8 cellular contexts compared by ENCODE assay signal in the genomic region with DNA sequence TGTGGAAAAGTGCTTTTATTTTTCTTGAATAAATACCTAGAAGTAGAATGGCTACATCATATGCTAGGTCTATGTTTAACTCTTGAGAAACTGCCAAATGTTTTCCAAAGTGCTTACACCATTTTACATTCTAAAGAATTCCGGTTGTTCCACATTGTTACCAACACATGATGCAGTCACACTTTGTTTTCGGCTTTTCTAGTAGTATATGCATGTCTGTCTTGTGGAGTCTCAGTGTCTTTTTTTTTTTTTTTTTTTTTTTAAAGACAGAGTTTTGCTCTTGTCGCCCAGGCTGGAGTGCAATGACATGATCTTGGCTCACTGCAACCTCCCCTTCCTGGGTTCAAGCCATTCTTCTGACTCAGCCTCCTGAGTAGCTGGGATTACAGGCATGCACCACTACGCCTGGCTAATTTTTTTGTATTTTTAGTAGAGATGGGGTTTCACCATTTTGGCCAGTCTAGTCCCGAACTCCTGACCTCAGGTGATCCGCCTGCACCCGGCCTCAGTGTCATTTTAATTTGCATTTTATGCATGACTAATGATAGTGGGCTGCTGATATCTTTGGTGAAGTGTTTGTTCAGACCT. TPM values are rescaled to one million over a fixed set of nuclear protein-coding genes. Genes with fewer than 3 reads are reported as not detected.
A peak's percentile ranks its signal among the peaks of the same experiment; 100 is the strongest.
DNase-seq lines count a peak whose midpoint lies in the region; ATAC-seq, FAIRE-seq and TF ChIP-seq lines count a peak whose summit lies in the region.
"Not testable (repeated sequence)": the region's sequence is repeated elsewhere in the genome, so short reads cannot be mapped to it uniquely, and the experiment has no call there.

No MANE protein-coding gene starts in this region.

- H3K4me3 ChIP-seq in choroid plexus epithelial cell (ENCODE audit: low read depth, low read length); left lung; smooth muscle cell: not testable (repeated sequence)

- peaks cover 100% of the 10 kb centered on the region for H4K20me1 ChIP-seq in smooth muscle cell (ENCODE audit: low read depth)

- not testable (repeated sequence) for TF ChIP-seq POLR2A in H54 (IDR thresholded peaks at IDR 0.05; ENCODE audit: low read depth, low read length)

- H3K9me3 Mint-ChIP-seq in activated naive CD4-positive, alpha-beta T cell treated with anti-CD3 and anti-CD28 coated beads for 36 hours, result not testable (repeated sequence)

- H3K27ac Mint-ChIP-seq in activated naive CD4-positive, alpha-beta T cell treated with anti-CD3 and anti-CD28 coated beads for 36 hours, result peak overlapping the region; percentile 8

- H3K79me2 ChIP-seq in smooth muscle cell (ENCODE audit: low read depth), result peaks cover 100% of the 10 kb centered on the region

- FAIRE-seq in H54 (lab: Jason Lieb, UNC), result peak; percentile 58

- CTCF ChIA-PET in activated naive CD4-positive, alpha-beta T cell treated with anti-CD3 and anti-CD28 coated beads for 36 hours (lab: Charles Lee), result not testable (repeated sequence)

- H3K27me3 Mint-ChIP-seq in activated naive CD4-positive, alpha-beta T cell treated with anti-CD3 and anti-CD28 coated beads for 36 hours (ENCODE audit: low read depth), result not testable (repeated sequence)

- intact Hi-C loops in activated naive CD4-positive, alpha-beta T cell treated with anti-CD3 and anti-CD28 coated beads for 36 hours (cut with micrococcal nuclease); left lung (cut with DNase I): not testable (repeated sequence)

- peaks cover 0 to 17% of the 10 kb centered on the region in 2 donors for H3K36me3 ChIP-seq in left lung
- not testable (repeated sequence) for H3K36me3 ChIP-seq in smooth muscle cell (ENCODE audit: low read depth)

- H3K27ac ChIP-seq in left lung (peak overlapping the region in 1 of 2 donors; percentile 18), smooth muscle cell (ENCODE audit: low read depth) (peak overlapping the region; percentile 44)

- H3K27me3 ChIP-seq in left lung; smooth muscle cell (ENCODE audit: low read depth): not testable (repeated sequence)

- not testable (repeated sequence) for H3F3A ChIP-seq in smooth muscle cell (ENCODE audit: low read depth)

- H3K4me3 Mint-ChIP-seq in activated naive CD4-positive, alpha-beta T cell treated with anti-CD3 and anti-CD28 coated beads for 36 hours, result not testable (repeated sequence)

- not testable (repeated sequence) for H2AFZ ChIP-seq in smooth muscle cell (ENCODE audit: low read depth)

- H3K4me1 Mint-ChIP-seq in activated naive CD4-positive, alpha-beta T cell treated with anti-CD3 and anti-CD28 coated beads for 36 hours (ENCODE audit: low read depth), result peaks cover 56% of the 10 kb centered on the region

- peak; percentile 10 for DNase-seq in AG08395 (ENCODE audit: low spot score)
- not testable (repeated sequence) for DNase-seq in H54 (ENCODE audit: insufficient read length, low spot score); activated naive CD4-positive, alpha-beta T cell treated with anti-CD3 and anti-CD28 coated beads for 36 hours; left lung; smooth muscle cell (lab: John Stamatoyannopoulos, UW; ENCODE audit: unreplicated experiment)
- peak; percentile 57 for DNase-seq in NCI-H226
- DNase-seq in choroid plexus epithelial cell (ENCODE audit: low read depth), result peak; percentile 76
- peak; percentile 18 for DNase-seq in fibroblast of the conjunctiva (ENCODE audit: low read depth)

- peaks cover 27% of the 10 kb centered on the region for H3K36me3 Mint-ChIP-seq in activated naive CD4-positive, alpha-beta T cell treated with anti-CD3 and anti-CD28 coated beads for 36 hours (ENCODE audit: low read depth)

- 55% methylated on average over 7 of the region's 7 CpGs for WGBS in smooth muscle cell (ENCODE audit: low lambda C conversion rate)

- H3K9me3 ChIP-seq in left lung; smooth muscle cell (replicated peaks; ENCODE audit: low read depth): not testable (repeated sequence)

- peak; percentile 60 for ATAC-seq in left lung

- not testable (repeated sequence) for TF ChIP-seq CTCF in choroid plexus epithelial cell (conservative IDR thresholded peaks at IDR 0.05; ENCODE audit: low read depth, low read length); left lung (IDR thresholded peaks at IDR 0.05); smooth muscle cell (IDR thresholded peaks at IDR 0.05; ENCODE audit: borderline replicate concordance, insufficient read depth, poor library complexity, severe bottlenecking)

- not testable (repeated sequence) for H3K9ac ChIP-seq in smooth muscle cell (ENCODE audit: low read depth)

- peaks cover 25 to 72% of the 10 kb centered on the region in 2 donors for H3K4me1 ChIP-seq in left lung
- H3K4me1 ChIP-seq in smooth muscle cell (ENCODE audit: low read depth), result not testable (repeated sequence)

- peak overlapping the region; percentile 8 for H3K4me2 ChIP-seq in smooth muscle cell

RNA-seq across cellular contexts. Expression of a gene that starts 46.4 kb away (rescaled TPM):
- 100 to 1,000 TPM; 153 to 157 TPM for total RNA-seq in activated naive CD4-positive, alpha-beta T cell treated with anti-CD3 and anti-CD28 coated beads for 36 hours
- total RNA-seq in left lung, result 100 to 1,000 TPM in 1 of 2 donors, 10 to 100 TPM in 1; 69.8 to 118 TPM
- 127 and 143 TPM in 2 replicates for total RNA-seq in smooth muscle cell
- polyA plus RNA-seq in smooth muscle cell, result 60.5 and 61.1 TPM in 2 replicates
